8 cellular contexts compared by ENCODE assay signal in genomic region chr20:41249371-41249770, GRCh38.
DNase-seq lines count a peak whose midpoint lies in the region; ATAC-seq, FAIRE-seq and TF ChIP-seq lines count a peak whose summit lies in the region.

No MANE protein-coding gene starts in this region.

- in situ Hi-C loops in Caki2 (cut with HindIII; ENCODE audit: low pct_unique_long_range_greater_than_20kb, low sequenced_read_pairs) (no loop called here), transverse colon (cut with MboI; ENCODE audit: low pct_ligation_motif_present in 1 of 4, low pct_unique_long_range_greater_than_20kb in 1 of 4, low sequenced_read_pairs in 3 of 4) (no loop called here)

- H3K27ac Mint-ChIP-seq in chondrocyte (ENCODE audit: unreplicated experiment), result peak overlapping the region; percentile 92

- H3K4me1 Mint-ChIP-seq in chondrocyte (ENCODE audit: low read depth), result peaks cover 78% of the 10 kb centered on the region

- no peak for TF ChIP-seq CTCF in chondrocyte (IDR thresholded peaks at IDR 0.05)
- no peak for TF ChIP-seq CTCF in lower lobe of right lung (IDR thresholded peaks at IDR 0.05)
- TF ChIP-seq CTCF in transverse colon (IDR thresholded peaks at IDR 0.05), result no peak

- peak; percentile 66 for DNase-seq in Caki2 (ENCODE audit: low read depth)
- peak; percentile 49 for DNase-seq in HTR-8/SVneo (ENCODE audit: insufficient read length, low spot score)
- DNase-seq in chondrocyte (ENCODE audit: low spot score), result no peak
- no peak for DNase-seq in lower lobe of right lung
- peak; percentile 45 for DNase-seq in transverse colon
- DNase-seq in NCI-H2171 (lab: John Stamatoyannopoulos, UW), result no peak
- DNase-seq in NCI-H1436 treated with DMSO at 0.1 percent for 48 hours (lab: John Stamatoyannopoulos, UW), result no peak

- H3K27ac ChIP-seq in lower lobe of right lung (peak overlapping the region; percentile 82), transverse colon (peak overlapping the region; percentile 82 to 93 (median 85))

- H3K36me3 Mint-ChIP-seq in chondrocyte (ENCODE audit: low read depth), result no peaks in the 10 kb centered on the region

- TF ChIP-seq POLR2A in transverse colon (IDR thresholded peaks at IDR 0.05), result no peak

- peak overlapping the region; percentile 25 for H3K4me3 Mint-ChIP-seq in chondrocyte (ENCODE audit: unreplicated experiment)

- H3K9me3 ChIP-seq in lower lobe of right lung, result no peaks in the 10 kb centered on the region
- no peaks in the 10 kb centered on the region for H3K9me3 ChIP-seq in transverse colon

- no peak for TF ChIP-seq EP300 in transverse colon (IDR thresholded peaks at IDR 0.05; ENCODE audit: low read depth)

- FAIRE-seq in HTR-8/SVneo (lab: Jason Lieb, UNC), result peak; percentile 13

- WGBS in transverse colon (ENCODE audit: low coverage in 1 of 2), 2 donors, result 14 to 48% methylated on average over 1 to 5 of the region's 5 CpGs

- no peak overlapping the region for H3K4me3 ChIP-seq in lower lobe of right lung
- no peak overlapping the region for H3K4me3 ChIP-seq in transverse colon

- peak; percentile 66 to 74 for ATAC-seq in lower lobe of right lung
- ATAC-seq in HG02970 (IDR thresholded peaks at IDR 0.05; ENCODE audit: low FRiP score, unreplicated experiment), result no peak

- no peaks in the 10 kb centered on the region for H3K36me3 ChIP-seq in lower lobe of right lung
- no peaks in the 10 kb centered on the region for H3K36me3 ChIP-seq in transverse colon

- intact Hi-C loops in lower lobe of right lung (cut with DNase I) (no loop called here), transverse colon (cut with DNase I; ENCODE audit: low total_unique reads) (loop anchor here (5.0 kb wide), 1 partner anchor 68 kb away; the partner anchor contains the start of gene ZHX3)

- H3K27me3 Mint-ChIP-seq in chondrocyte (ENCODE audit: low read depth), result no peaks in the 10 kb centered on the region

- peaks cover 60% of the 10 kb centered on the region for H3K4me1 ChIP-seq in lower lobe of right lung
- H3K4me1 ChIP-seq in transverse colon, result peaks cover 42 to 68% (median 58%) of the 10 kb centered on the region in 4 donors

- H3K9me3 Mint-ChIP-seq in chondrocyte (ENCODE audit: low read depth), result no peaks in the 10 kb centered on the region

- H3K27me3 ChIP-seq in lower lobe of right lung (ENCODE audit: low read depth) (no peaks in the 10 kb centered on the region), transverse colon (no peaks in the 10 kb centered on the region)

Comparison
In these comparisons a context has a peak if more than half of its experiments do, and no peak if none do; other contexts are left out.
1. DNase-seq: peak in Caki2 (single experiment), HTR-8/SVneo (single experiment) and transverse colon (single experiment); none in chondrocyte (single experiment), lower lobe of right lung (single experiment), NCI-H2171 (single experiment) and NCI-H1436 treated with DMSO at 0.1 percent for 48 hours (single experiment).